In genomic region chr10:119270893-119271361, GRCh38 we compare ENCODE assay signal across 1 cellular context.
TF ChIP-seq lines count a peak whose summit lies in the region.

No MANE protein-coding gene starts in this region.

TF ChIP-seq in HepG2, 621 proteins besides CTCF, POLR2A, EP300 and RAD21 (continued from another document and continues in another):
- TF ChIP-seq ELK4 (CRISPR knock-in tag; IDR thresholded peaks at IDR 0.05; ENCODE audit: borderline replicate concordance) (no peak), HIC2 (CRISPR knock-in tag; IDR thresholded peaks at IDR 0.05; ENCODE audit: low read depth) (peak; percentile 81), TEF (CRISPR knock-in tag; IDR thresholded peaks at IDR 0.05) (no peak), RFXAP (CRISPR knock-in tag; IDR thresholded peaks at IDR 0.05; ENCODE audit: borderline replicate concordance) (peak; percentile 59; the same call in 1 of the 2 replicates), SRSF4 (IDR thresholded peaks at IDR 0.05; ENCODE audit: low read depth, low read length, poor library complexity, severe bottlenecking) (no peak), BORCS8-MEF2B (CRISPR knock-in tag; IDR thresholded peaks at IDR 0.05) (no peak), TCF7 (IDR thresholded peaks at IDR 0.05; ENCODE audit: low read depth) (0 out of 2 replicates have a peak, but pooled peaks have one; percentile 14), ZNF101 (CRISPR knock-in tag; IDR thresholded peaks at IDR 0.05; ENCODE audit: borderline replicate concordance, low read depth) (no peak), ZSCAN31 (CRISPR knock-in tag; IDR thresholded peaks at IDR 0.05; ENCODE audit: low read depth) (no peak), STAT6 (CRISPR knock-in tag; IDR thresholded peaks at IDR 0.05; ENCODE audit: borderline replicate concordance) (no peak), ZFP36L2 (CRISPR knock-in tag; IDR thresholded peaks at IDR 0.05) (no peak), ARNTL (CRISPR knock-in tag; IDR thresholded peaks at IDR 0.05) (peak; percentile 93), MEF2D (CRISPR knock-in tag; IDR thresholded peaks at IDR 0.05) (peak; percentile 75; the same call in 1 of the 2 replicates), NAIF1 (CRISPR knock-in tag; IDR thresholded peaks at IDR 0.05; ENCODE audit: borderline replicate concordance) (no peak), ZNF691 (CRISPR knock-in tag; IDR thresholded peaks at IDR 0.05; ENCODE audit: borderline replicate concordance, low read depth) (peak; percentile 15; the same call in 1 of the 2 replicates), KDM2A (CRISPR knock-in tag; IDR thresholded peaks at IDR 0.05; ENCODE audit: borderline replicate concordance, low read depth) (peak; percentile 15; the same call in 1 of the 2 replicates), THYN1 (CRISPR knock-in tag; IDR thresholded peaks at IDR 0.05; ENCODE audit: borderline replicate concordance, low read depth) (no peak), ZNF136 (CRISPR knock-in tag; IDR thresholded peaks at IDR 0.05; ENCODE audit: low read depth) (no peak), ZNF543 (CRISPR knock-in tag; IDR thresholded peaks at IDR 0.05) (0 out of 2 replicates have a peak, but pooled peaks have one; percentile 35), ZNF770 (CRISPR knock-in tag; IDR thresholded peaks at IDR 0.05) (peak; percentile 96), TMF1 (CRISPR knock-in tag; IDR thresholded peaks at IDR 0.05; ENCODE audit: low read depth) (peak; percentile 57; the same call in 1 of the 2 replicates), LBX2 (CRISPR knock-in tag; IDR thresholded peaks at IDR 0.05; ENCODE audit: borderline replicate concordance) (peak; percentile 55; the same call in 1 of the 2 replicates), RAD51 (IDR thresholded peaks at IDR 0.05; ENCODE audit: borderline replicate concordance) (no peak), ZNF672 (CRISPR knock-in tag; IDR thresholded peaks at IDR 0.05) (no peak), NCOA2 (CRISPR knock-in tag; IDR thresholded peaks at IDR 0.05) (no peak), THAP7 (CRISPR knock-in tag; IDR thresholded peaks at IDR 0.05) (no peak), HDAC2 (CRISPR knock-in tag; IDR thresholded peaks at IDR 0.05) (peak; percentile 35; the same call in 1 of the 2 replicates), ZNF749 (CRISPR knock-in tag; IDR thresholded peaks at IDR 0.05; ENCODE audit: borderline replicate concordance) (0 out of 2 replicates have a peak, but pooled peaks have one; percentile 26), STAG1 (CRISPR knock-in tag; IDR thresholded peaks at IDR 0.05) (peak; percentile 28), CSRNP1 (CRISPR knock-in tag; IDR thresholded peaks at IDR 0.05) (peak; percentile 74; the same call in 1 of the 2 replicates), ZNF142 (CRISPR knock-in tag; IDR thresholded peaks at IDR 0.05) (peak; percentile 62; the same call in 1 of the 2 replicates), PAX8 (CRISPR knock-in tag; IDR thresholded peaks at IDR 0.05; ENCODE audit: borderline replicate concordance) (no peak), ZBTB25 (CRISPR knock-in tag; IDR thresholded peaks at IDR 0.05) (peak; percentile 57; the same call in 1 of the 2 replicates), ONECUT2 (CRISPR knock-in tag; IDR thresholded peaks at IDR 0.05) (no peak), RELA (CRISPR knock-in tag; IDR thresholded peaks at IDR 0.05) (no peak), PHF8 (CRISPR knock-in tag; IDR thresholded peaks at IDR 0.05) (no peak; the same call in 1 of the 2 replicates), FOXM1 (CRISPR knock-in tag; IDR thresholded peaks at IDR 0.05) (no peak), HOXA7 (CRISPR knock-in tag; IDR thresholded peaks at IDR 0.05) (no peak), ZNF552 (CRISPR knock-in tag; IDR thresholded peaks at IDR 0.05; ENCODE audit: borderline replicate concordance) (no peak)
